ENCODE assay signal across 1 cellular context in the genomic region with DNA sequence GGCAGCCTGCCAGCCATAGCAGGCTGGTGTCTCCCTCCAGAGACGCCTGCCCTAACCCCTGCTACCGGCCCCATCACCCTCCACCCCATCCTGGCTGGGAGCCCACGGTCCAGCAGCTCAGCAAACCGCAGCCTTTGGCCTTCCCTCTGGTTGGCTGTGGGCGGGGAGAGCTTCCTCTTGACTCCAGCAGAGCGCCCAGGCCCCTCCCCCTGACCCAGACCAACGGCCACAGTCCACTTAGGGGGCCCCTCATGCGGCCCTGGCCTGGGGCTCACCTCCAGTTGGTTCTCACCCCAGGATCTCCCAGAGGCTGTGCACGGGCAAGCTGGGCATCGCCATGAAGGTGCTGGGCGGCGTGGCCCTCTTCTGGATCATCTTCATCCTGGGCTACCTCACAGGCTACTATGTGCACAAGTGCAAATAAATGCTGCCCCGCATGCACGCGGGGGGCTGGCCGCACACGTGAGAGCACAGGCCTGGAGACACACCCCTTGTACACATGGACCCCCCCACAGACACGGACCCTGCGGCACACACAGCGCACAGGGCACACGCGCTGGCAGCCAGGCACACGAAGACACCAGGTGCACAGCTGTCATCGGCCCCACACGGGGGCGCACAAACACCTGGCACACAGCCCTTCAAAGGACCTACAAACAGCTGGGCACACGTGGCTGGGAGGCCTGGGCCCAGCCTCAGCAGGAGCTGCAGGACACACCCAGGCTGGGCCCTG.
TF ChIP-seq lines count a peak whose summit lies in the region.

No MANE protein-coding gene starts in this region.

TF ChIP-seq in K562, 482 proteins besides CTCF, POLR2A, EP300 and RAD21 (continued from another document and continues in another):
- TF ChIP-seq, protein P1, sequence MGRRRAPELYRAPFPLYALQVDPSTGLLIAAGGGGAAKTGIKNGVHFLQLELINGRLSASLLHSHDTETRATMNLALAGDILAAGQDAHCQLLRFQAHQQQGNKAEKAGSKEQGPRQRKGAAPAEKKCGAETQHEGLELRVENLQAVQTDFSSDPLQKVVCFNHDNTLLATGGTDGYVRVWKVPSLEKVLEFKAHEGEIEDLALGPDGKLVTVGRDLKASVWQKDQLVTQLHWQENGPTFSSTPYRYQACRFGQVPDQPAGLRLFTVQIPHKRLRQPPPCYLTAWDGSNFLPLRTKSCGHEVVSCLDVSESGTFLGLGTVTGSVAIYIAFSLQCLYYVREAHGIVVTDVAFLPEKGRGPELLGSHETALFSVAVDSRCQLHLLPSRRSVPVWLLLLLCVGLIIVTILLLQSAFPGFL (CRISPR knock-in tag; IDR thresholded peaks at IDR 0.05), result no peak
- TF ChIP-seq MED1 (CRISPR knock-in tag; IDR thresholded peaks at IDR 0.05; ENCODE audit: borderline replicate concordance) (no peak), BRCA1 (IDR thresholded peaks at IDR 0.05) (no peak), BRCA1 (CRISPR knock-in tag; IDR thresholded peaks at IDR 0.05) (no peak), RFX7 (CRISPR knock-in tag; IDR thresholded peaks at IDR 0.05) (no peak), C11orf30 (IDR thresholded peaks at IDR 0.05; ENCODE audit: low read depth) (no peak), XRCC5 (IDR thresholded peaks at IDR 0.05; ENCODE audit: low read depth, low read length) (no peak), SIN3B (IDR thresholded peaks at IDR 0.05; ENCODE audit: low read depth) (no peak; the same call in 1 of the 2 replicates), RBM34 (IDR thresholded peaks at IDR 0.05; ENCODE audit: borderline replicate concordance, insufficient read depth, low read length) (no peak), OTX1 (CRISPR knock-in tag; IDR thresholded peaks at IDR 0.05) (no peak), CEBPZ (IDR thresholded peaks at IDR 0.05; ENCODE audit: borderline replicate concordance, low read depth, low read length) (no peak), MLLT1 (IDR thresholded peaks at IDR 0.05) (peak in 1 of 2 experiments; percentile 81; a peak in 2 of 4 replicates), RREB1 (CRISPR knock-in tag; IDR thresholded peaks at IDR 0.05) (no peak), ZNF184 (CRISPR knock-in tag; IDR thresholded peaks at IDR 0.05) (no peak), ZNF644 (tag; IDR thresholded peaks at IDR 0.05; ENCODE audit: low read depth) (no peak), WHSC1 (IDR thresholded peaks at IDR 0.05; ENCODE audit: low read length) (no peak), RHOXF2B (CRISPR knock-in tag; conservative IDR thresholded peaks at IDR 0.05) (no peak), SMAD3 (CRISPR knock-in tag; conservative IDR thresholded peaks at IDR 0.05) (no peak), HNRNPK (IDR thresholded peaks at IDR 0.05; ENCODE audit: low read depth, low read length, poor library complexity, severe bottlenecking) (peak; percentile 41), RBM17 (IDR thresholded peaks at IDR 0.05; ENCODE audit: borderline replicate concordance, low read depth, low read length) (no peak), ARNT (IDR thresholded peaks at IDR 0.05) (peak in 1 of 2 experiments; percentile 26; a peak in 1 of 4 replicates), DPF2 (IDR thresholded peaks at IDR 0.05) (peak; percentile 26; the same call in 1 of the 2 replicates), KLF13 (tag; IDR thresholded peaks at IDR 0.05; ENCODE audit: borderline replicate concordance, low read depth) (peak; percentile 85), LCOR (CRISPR knock-in tag; IDR thresholded peaks at IDR 0.05) (0 out of 2 replicates have a peak, but pooled peaks have one; percentile 72), GABPA (tag; conservative IDR thresholded peaks at IDR 0.05; ENCODE audit: low read depth) (no peak), ZNF785 (CRISPR knock-in tag; IDR thresholded peaks at IDR 0.05) (no peak), SMARCA5 (IDR thresholded peaks at IDR 0.05) (no peak), CREB1 (IDR thresholded peaks at IDR 0.05) (peak; percentile 13; the same call in 1 of the 2 replicates), CREB1 (CRISPR knock-in tag; IDR thresholded peaks at IDR 0.05) (peak; percentile 83), BRD4 (IDR thresholded peaks at IDR 0.05) (no peak), NUFIP1 (IDR thresholded peaks at IDR 0.05; ENCODE audit: partially characterized antibody) (no peak), NFIC (IDR thresholded peaks at IDR 0.05) (peak; percentile 93), FOSL1 (tag; conservative IDR thresholded peaks at IDR 0.05) (0 out of 2 replicates have a peak, but pooled peaks have one; percentile 2)
- TF ChIP-seq, protein P2, sequence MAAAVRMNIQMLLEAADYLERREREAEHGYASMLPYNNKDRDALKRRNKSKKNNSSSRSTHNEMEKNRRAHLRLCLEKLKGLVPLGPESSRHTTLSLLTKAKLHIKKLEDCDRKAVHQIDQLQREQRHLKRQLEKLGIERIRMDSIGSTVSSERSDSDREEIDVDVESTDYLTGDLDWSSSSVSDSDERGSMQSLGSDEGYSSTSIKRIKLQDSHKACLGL (CRISPR knock-in tag; IDR thresholded peaks at IDR 0.05; ENCODE audit: borderline replicate concordance, poor library complexity, severe bottlenecking), result peak; percentile 85
- TF ChIP-seq, protein P3, sequence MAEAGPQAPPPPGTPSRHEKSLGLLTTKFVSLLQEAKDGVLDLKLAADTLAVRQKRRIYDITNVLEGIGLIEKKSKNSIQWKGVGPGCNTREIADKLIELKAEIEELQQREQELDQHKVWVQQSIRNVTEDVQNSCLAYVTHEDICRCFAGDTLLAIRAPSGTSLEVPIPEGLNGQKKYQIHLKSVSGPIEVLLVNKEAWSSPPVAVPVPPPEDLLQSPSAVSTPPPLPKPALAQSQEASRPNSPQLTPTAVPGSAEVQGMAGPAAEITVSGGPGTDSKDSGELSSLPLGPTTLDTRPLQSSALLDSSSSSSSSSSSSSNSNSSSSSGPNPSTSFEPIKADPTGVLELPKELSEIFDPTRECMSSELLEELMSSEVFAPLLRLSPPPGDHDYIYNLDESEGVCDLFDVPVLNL (CRISPR knock-in tag; IDR thresholded peaks at IDR 0.05; ENCODE audit: low read depth), result no peak; the same call in 1 of the 2 replicates
- TF ChIP-seq, protein P4, sequence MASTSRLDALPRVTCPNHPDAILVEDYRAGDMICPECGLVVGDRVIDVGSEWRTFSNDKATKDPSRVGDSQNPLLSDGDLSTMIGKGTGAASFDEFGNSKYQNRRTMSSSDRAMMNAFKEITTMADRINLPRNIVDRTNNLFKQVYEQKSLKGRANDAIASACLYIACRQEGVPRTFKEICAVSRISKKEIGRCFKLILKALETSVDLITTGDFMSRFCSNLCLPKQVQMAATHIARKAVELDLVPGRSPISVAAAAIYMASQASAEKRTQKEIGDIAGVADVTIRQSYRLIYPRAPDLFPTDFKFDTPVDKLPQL (IDR thresholded peaks at IDR 0.05; ENCODE audit: extremely low read depth, insufficient read length), result no peak
- TF ChIP-seq, protein P5, sequence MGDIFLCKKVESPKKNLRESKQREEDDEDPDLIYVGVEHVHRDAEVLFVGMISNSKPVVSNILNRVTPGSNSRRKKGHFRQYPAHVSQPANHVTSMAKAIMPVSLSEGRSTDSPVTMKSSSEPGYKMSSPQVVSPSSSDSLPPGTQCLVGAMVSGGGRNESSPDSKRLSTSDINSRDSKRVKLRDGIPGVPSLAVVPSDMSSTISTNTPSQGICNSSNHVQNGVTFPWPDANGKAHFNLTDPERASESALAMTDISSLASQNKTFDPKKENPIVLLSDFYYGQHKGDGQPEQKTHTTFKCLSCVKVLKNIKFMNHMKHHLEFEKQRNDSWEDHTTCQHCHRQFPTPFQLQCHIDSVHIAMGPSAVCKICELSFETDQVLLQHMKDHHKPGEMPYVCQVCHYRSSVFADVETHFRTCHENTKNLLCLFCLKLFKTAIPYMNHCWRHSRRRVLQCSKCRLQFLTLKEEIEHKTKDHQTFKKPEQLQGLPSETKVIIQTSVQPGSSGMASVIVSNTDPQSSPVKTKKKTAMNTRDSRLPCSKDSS (IDR thresholded peaks at IDR 0.05; ENCODE audit: low read depth, partially characterized antibody), result no peak
- TF ChIP-seq, protein P6, sequence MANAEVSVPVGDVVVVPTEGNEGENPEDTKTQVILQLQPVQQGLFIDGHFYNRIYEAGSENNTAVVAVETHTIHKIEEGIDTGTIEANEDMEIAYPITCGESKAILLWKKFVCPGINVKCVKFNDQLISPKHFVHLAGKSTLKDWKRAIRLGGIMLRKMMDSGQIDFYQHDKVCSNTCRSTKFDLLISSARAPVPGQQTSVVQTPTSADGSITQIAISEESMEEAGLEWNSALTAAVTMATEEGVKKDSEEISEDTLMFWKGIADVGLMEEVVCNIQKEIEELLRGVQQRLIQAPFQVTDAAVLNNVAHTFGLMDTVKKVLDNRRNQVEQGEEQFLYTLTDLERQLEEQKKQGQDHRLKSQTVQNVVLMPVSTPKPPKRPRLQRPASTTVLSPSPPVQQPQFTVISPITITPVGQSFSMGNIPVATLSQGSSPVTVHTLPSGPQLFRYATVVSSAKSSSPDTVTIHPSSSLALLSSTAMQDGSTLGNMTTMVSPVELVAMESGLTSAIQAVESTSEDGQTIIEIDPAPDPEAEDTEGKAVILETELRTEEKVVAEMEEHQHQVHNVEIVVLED (CRISPR knock-in tag; IDR thresholded peaks at IDR 0.05), result no peak
